23 cellular contexts compared by ENCODE assay signal in genomic region chr22:49365910-49366309, GRCh38.
DNase-seq lines count a peak whose midpoint lies in the region; ATAC-seq and TF ChIP-seq lines count a peak whose summit lies in the region.
"Had no signal": no experiment of that assay in that cellular context is flagged by ENCODE, and none has a peak within 500 bp of the region (broad histone marks: within the 10 kb centered on the region; RNA-seq: fewer than 3 reads in every experiment).

No MANE protein-coding gene starts in this region.

- POLR2A ChIA-PET in HEK293 (lab: Yijun Ruan, JAX) = interaction anchor here (0.7 kb wide), 1 partner anchor 360 kb away, joined by 4 read pairs; no protein-coding TSS in a partner anchor

- WGBS in mammary epithelial cell (ENCODE audit: low coverage, missing lambda C conversion rate) = 75% methylated on average over 10 of the region's 14 CpGs

- no peak overlapping the region for H3K27ac ChIP-seq in HEK293 (ENCODE audit: extremely low read depth, low read depth, low read length)
- no peak overlapping the region for H3K27ac ChIP-seq in coronary artery
- H3K27ac ChIP-seq in mammary epithelial cell (ENCODE audit: insufficient read depth, low read depth, low read length) = no peak overlapping the region
- H3K27ac ChIP-seq: BLaER1 treated with 17β-estradiol and CSF1 and Interleukin-3, amounts not matched to agents 10 nM and 100 nM; HL-60; WERI-Rb-1 had no signal

- H3K9ac ChIP-seq in mammary epithelial cell (ENCODE audit: insufficient read depth, low read length) = no peak overlapping the region
- H3K9ac ChIP-seq: BLaER1 treated with 17β-estradiol and CSF1 and Interleukin-3, amounts not matched to agents 10 nM and 100 nM had no signal

- no peak for ATAC-seq in HG02623 (IDR thresholded peaks at IDR 0.05; ENCODE audit: unreplicated experiment)
- ATAC-seq in HG02885 (IDR thresholded peaks at IDR 0.05; ENCODE audit: poor library complexity, unreplicated experiment) = no peak
- ATAC-seq: stimulated activated naive B cell treated with anti-CD40 and anti-IgM and Interleukin-4, amounts not matched to agents 10 μg/mL and 1 μg/mL and 100 μg/mL, for 72 hours had no signal

- DNase-seq in NCI-H748 (lab: John Stamatoyannopoulos, UW; ENCODE audit: unreplicated experiment) (peak; percentile 91), coronary artery (ENCODE audit: low spot score) (peak; percentile 31), posterior vena cava (ENCODE audit: low spot score) (peak; percentile 64), GM13977 (ENCODE audit: low spot score) (no peak), mammary epithelial cell (no peak)
- DNase-seq: activated CD4-positive, alpha-beta T cell treated with anti-CD3 and anti-CD28 coated beads, Interleukin-2, amount 10 ng/mL, durations not matched to agents 7 days and 5 days; activated naive CD4-positive, alpha-beta T cell treated with anti-CD3 and anti-CD28 coated beads, Interleukin-2, amount 10 ng/mL, durations not matched to agents 7 days and 5 days; amniotic stem cell; DMS79 treated with DMSO at 0.1 percent for 48 hours; H7; Kasumi-1; NCI-H2029 treated with DMSO at 0.1 percent for 48 hours; RPMI8226; stimulated activated CD4-positive, alpha-beta T cell treated with anti-CD3 and anti-CD28 coated beads, Interleukin-12 subunit alpha, Interleukin-12 subunit beta, amount 100 ng/mL, for 4 hours; stimulated activated CD4-positive, alpha-beta T cell treated with anti-CD3 and anti-CD28 coated beads, Interleukin-4, amount 100 ng/mL, for 24 hours; stimulated activated naive B cell treated with anti-CD40 and anti-IgM and Interleukin-4, amounts not matched to agents 10 μg/mL and 1 μg/mL and 100 μg/mL, for 72 hours; T-helper 9 cell; WERI-Rb-1 had no signal

- no peak overlapping the region for H3K4me2 ChIP-seq in mammary epithelial cell (ENCODE audit: insufficient read depth, low read depth, low read length)
- H3K4me2 ChIP-seq: BLaER1 treated with 17β-estradiol and CSF1 and Interleukin-3, amounts not matched to agents 10 nM and 100 nM had no signal

- intact Hi-C loops in posterior vena cava (cut with DNase I) (no loop called here), mammary epithelial cell (cut with micrococcal nuclease) (no loop called here)

- no peak for TF ChIP-seq CTCF in HEK293 (tag by site-specific recombination; IDR thresholded peaks at IDR 0.05)
- no peak for TF ChIP-seq CTCF in coronary artery (IDR thresholded peaks at IDR 0.05)
- TF ChIP-seq CTCF in GM13977 (IDR thresholded peaks at IDR 0.05; ENCODE audit: extremely low read depth, insufficient read depth, missing control alignments) = no peak
- TF ChIP-seq CTCF in mammary epithelial cell (conservative IDR thresholded peaks at IDR 0.05 in 1 of 2, IDR thresholded peaks at IDR 0.05 in 1 of 2; ENCODE audit: extremely low read depth in 1 of 2, insufficient read depth in 1 of 2, low read depth in 1 of 2, low read length in 2 of 2) = no peak

- H3K79me2 ChIP-seq in mammary epithelial cell (ENCODE audit: insufficient read depth, low read length) = no peaks in the 10 kb centered on the region

- no peaks in the 10 kb centered on the region for H3K36me3 ChIP-seq in HEK293 (ENCODE audit: control insufficient read depth in 2 of 2, insufficient read depth in 1 of 2, low read length in 2 of 2)
- H3K36me3 ChIP-seq in mammary epithelial cell (ENCODE audit: insufficient read depth, low read length) = no peaks in the 10 kb centered on the region
- H3K36me3 ChIP-seq: BLaER1 treated with 17β-estradiol and CSF1 and Interleukin-3, amounts not matched to agents 10 nM and 100 nM; WERI-Rb-1 had no signal

- no peak overlapping the region for H3K4me3 ChIP-seq in HEK293 (ENCODE audit: low read depth, low read length)
- no peak overlapping the region for H3K4me3 ChIP-seq in coronary artery
- H3K4me3 ChIP-seq in mammary epithelial cell (replicated peaks in 1 of 3; ENCODE audit: insufficient read depth in 1 of 3, low read depth in 2 of 3, low read length in 3 of 3) = no peak overlapping the region
- H3K4me3 ChIP-seq: BLaER1 treated with 17β-estradiol and CSF1 and Interleukin-3, amounts not matched to agents 10 nM and 100 nM had no signal

- no peaks in the 10 kb centered on the region for H4K20me1 ChIP-seq in mammary epithelial cell (ENCODE audit: insufficient read depth, low read length)
- H4K20me1 ChIP-seq: BLaER1 treated with 17β-estradiol and CSF1 and Interleukin-3, amounts not matched to agents 10 nM and 100 nM had no signal

- BruUV-seq in mammary epithelial cell (replicated peaks; lab: Mats Ljungman, UMichigan) = no TSS peak

- H3K27me3 ChIP-seq in mammary epithelial cell (ENCODE audit: insufficient read depth, low read length) = no peaks in the 10 kb centered on the region

- dilution Hi-C loops in mammary epithelial cell (cut with HindIII; ENCODE audit: low sequenced_read_pairs) = no loop called here

- no peaks in the 10 kb centered on the region for H3K9me3 ChIP-seq in HEK293 (ENCODE audit: control insufficient read depth, insufficient read depth, low read depth, low read length)
- peaks cover 50% of the 10 kb centered on the region for H3K9me3 ChIP-seq in mammary epithelial cell (replicated peaks; ENCODE audit: insufficient read depth, low read length)

- H3K4me1 ChIP-seq in HEK293 (ENCODE audit: control insufficient read depth, insufficient read depth, low read length) = no peaks in the 10 kb centered on the region
- no peaks in the 10 kb centered on the region for H3K4me1 ChIP-seq in mammary epithelial cell (ENCODE audit: insufficient read depth, low read length)

- H2AFZ ChIP-seq in mammary epithelial cell (ENCODE audit: low read depth, low read length) = no peak overlapping the region

- CTCF ChIA-PET in HEK293 (lab: Yijun Ruan, JAX) = no interaction called here
- CTCF ChIA-PET in mammary epithelial cell (lab: Charles Lee; ENCODE audit: low non-redundant PET) = no interaction called here

- in situ Hi-C loops in GM13977 (cut with MboI; ENCODE audit: low pct_unique_long_range_greater_than_20kb, low sequenced_read_pairs, unreplicated experiment) = no loop called here
- in situ Hi-C loops in mammary epithelial cell (cut with MboI; ENCODE audit: low sequenced_read_pairs in 2 of 2) = no loop called here

TF ChIP-seq in HEK293, 187 proteins besides CTCF, POLR2A, EP300 and RAD21:
- TF ChIP-seq ZNF211 (tag by site-specific recombination; IDR thresholded peaks at IDR 0.05; ENCODE audit: low read depth) (no peak), TRIM28 (IDR thresholded peaks at IDR 0.05; ENCODE audit: borderline replicate concordance, low read length) (no peak), ZIC2 (tag by site-specific recombination; IDR thresholded peaks at IDR 0.05) (peak; percentile 59), KLF16 (tag by site-specific recombination; IDR thresholded peaks at IDR 0.05) (no peak), ZNF530 (tag by site-specific recombination; IDR thresholded peaks at IDR 0.05; ENCODE audit: low read depth) (no peak), HOXA7 (CRISPR knock-in tag; IDR thresholded peaks at IDR 0.05; ENCODE audit: borderline replicate concordance) (no peak), ZFP3 (tag by site-specific recombination; IDR thresholded peaks at IDR 0.05; ENCODE audit: low read depth) (no peak)

Comparison
In these comparisons a context has a peak if more than half of its experiments do, and no peak if none do; other contexts are left out.
1. DNase-seq: peak in NCI-H748 (single experiment), coronary artery (single experiment) and posterior vena cava (single experiment); none in GM13977 (single experiment) and mammary epithelial cell (single experiment).